Comparison of ENCODE assay signal across 20 cellular contexts in genomic region chr2:67510745-67511144, GRCh38.
"Had no signal": no experiment of that assay in that cellular context is flagged by ENCODE, and none has a peak within 500 bp of the region (broad histone marks: within the 10 kb centered on the region; RNA-seq: fewer than 3 reads in every experiment).

No MANE protein-coding gene starts in this region.

- H3K9me3 Mint-ChIP-seq: activated CD4-positive, alpha-beta memory T cell treated with anti-CD3 and anti-CD28 coated beads, Interleukin-2, amount 10 ng/mL, durations not matched to agents 7 days and 5 days had no signal

- ATAC-seq: activated CD4-positive, alpha-beta T cell treated with anti-CD3 and anti-CD28 coated beads for 36 hours; heart left ventricle; left lobe of liver; natural killer cell treated with Interleukin-12 subunit alpha and Interleukin-12 subunit beta and Interleukin-15 and Interleukin-18, amount 100 ng/mL, for 72 hours; psoas muscle had no signal

- H3K4me1 ChIP-seq: heart left ventricle, psoas muscle, thyroid gland, uterus had no signal

- H3K9me3 ChIP-seq: heart left ventricle, psoas muscle, thyroid gland, uterus had no signal

- H3K27ac Mint-ChIP-seq: activated CD4-positive, alpha-beta memory T cell treated with anti-CD3 and anti-CD28 coated beads, Interleukin-2, amount 10 ng/mL, durations not matched to agents 7 days and 5 days; activated CD4-positive, alpha-beta T cell treated with anti-CD3 and anti-CD28 coated beads for 36 hours; activated naive CD8-positive, alpha-beta T cell; natural killer cell treated with Interleukin-12 subunit alpha and Interleukin-12 subunit beta and Interleukin-15 and Interleukin-18, amount 100 ng/mL, for 72 hours had no signal

- DNase-seq: activated CD4-positive, alpha-beta memory T cell treated with anti-CD3 and anti-CD28 coated beads, Interleukin-2, amount 10 ng/mL, durations not matched to agents 7 days and 5 days; activated CD4-positive, alpha-beta T cell treated with anti-CD3 and anti-CD28 coated beads for 36 hours; activated gamma-delta T cell; activated T-cell treated with anti-CD3 and anti-CD28 coated beads, Interleukin-2, amount 50 U/mL, for 48 hours; caudate nucleus; cortex of kidney; effector CD8-positive, alpha-beta T cell; heart left ventricle; islet precursor cell; mesenchymal stem cell; occipital lobe; psoas muscle; T1000; thyroid gland; uterus; WERI-Rb-1 had no signal

- H3K4me3 ChIP-seq: heart left ventricle, psoas muscle, skin epidermis, thyroid gland, uterus had no signal

- H3K4me3 Mint-ChIP-seq: activated CD4-positive, alpha-beta memory T cell treated with anti-CD3 and anti-CD28 coated beads, Interleukin-2, amount 10 ng/mL, durations not matched to agents 7 days and 5 days; activated CD4-positive, alpha-beta T cell treated with anti-CD3 and anti-CD28 coated beads for 36 hours; activated naive CD8-positive, alpha-beta T cell; natural killer cell treated with Interleukin-12 subunit alpha and Interleukin-12 subunit beta and Interleukin-15 and Interleukin-18, amount 100 ng/mL, for 72 hours had no signal

- H3K27me3 ChIP-seq: heart left ventricle, thyroid gland, uterus had no signal

- H3K27ac ChIP-seq: psoas muscle, skin epidermis, thyroid gland, uterus, WERI-Rb-1 had no signal

- H3K4me1 Mint-ChIP-seq: activated CD4-positive, alpha-beta memory T cell treated with anti-CD3 and anti-CD28 coated beads, Interleukin-2, amount 10 ng/mL, durations not matched to agents 7 days and 5 days; activated CD4-positive, alpha-beta T cell treated with anti-CD3 and anti-CD28 coated beads for 36 hours had no signal

- H3K27me3 Mint-ChIP-seq: activated CD4-positive, alpha-beta memory T cell treated with anti-CD3 and anti-CD28 coated beads, Interleukin-2, amount 10 ng/mL, durations not matched to agents 7 days and 5 days had no signal

- H3K36me3 ChIP-seq: heart left ventricle, thyroid gland, uterus, WERI-Rb-1 had no signal

- H3K36me3 Mint-ChIP-seq: activated naive CD8-positive, alpha-beta T cell had no signal
